In genomic region chr10:47366731-47367460, GRCh38 we compare ENCODE assay signal across 21 cellular contexts. TPM values are rescaled to one million over a fixed set of nuclear protein-coding genes. Genes with fewer than 3 reads are reported as not detected.
"Had no signal": no experiment of that assay in that cellular context is flagged by ENCODE, and none has a peak within 500 bp of the region (broad histone marks: within the 10 kb centered on the region; RNA-seq: fewer than 3 reads in every experiment).

No MANE protein-coding gene starts in this region.

- H3K27ac Mint-ChIP-seq: activated CD4-positive, alpha-beta T cell treated with anti-CD3 and anti-CD28 coated beads, Interleukin-2, amount 10 ng/mL, durations not matched to agents 7 days and 5 days; activated CD8-positive, alpha-beta T cell treated with anti-CD3 and anti-CD28 coated beads, Interleukin-2, amount 10 ng/mL, durations not matched to agents 7 days and 5 days; activated naive CD4-positive, alpha-beta T cell treated with anti-CD3 and anti-CD28 coated beads for 36 hours; activated naive CD8-positive, alpha-beta T cell treated with anti-CD3 and anti-CD28 coated beads, Interleukin-2, amount 50 U/mL, for 24 hours; natural killer cell; stimulated activated naive CD8-positive, alpha-beta T cell treated with anti-CD3 and anti-CD28 coated beads, Interleukin-15, Interleukin-2, amounts not matched to agents 100 ng/mL and 50 ng/mL, for 24 hours; T-cell had no signal

- H3K27me3 ChIP-seq: brain microvascular endothelial cell, colonic mucosa, foreskin keratinocyte, hepatocyte, neutrophil, upper lobe of left lung had no signal

- H3K9me3 ChIP-seq: colonic mucosa, lower lobe of right lung, neutrophil, upper lobe of left lung had no signal

- H3K27ac ChIP-seq: brain microvascular endothelial cell, colonic mucosa, foreskin keratinocyte, hepatocyte, lower lobe of right lung, neutrophil, parathyroid adenoma, upper lobe of left lung had no signal

- H3K27me3 Mint-ChIP-seq: activated CD4-positive, alpha-beta T cell treated with anti-CD3 and anti-CD28 coated beads, Interleukin-2, amount 10 ng/mL, durations not matched to agents 7 days and 5 days; activated naive CD8-positive, alpha-beta T cell treated with anti-CD3 and anti-CD28 coated beads, Interleukin-2, amount 50 U/mL, for 24 hours; stimulated activated naive CD8-positive, alpha-beta T cell treated with anti-CD3 and anti-CD28 coated beads, Interleukin-15, Interleukin-2, amounts not matched to agents 100 ng/mL and 50 ng/mL, for 24 hours; T-cell had no signal

- H3K4me1 Mint-ChIP-seq: activated naive CD8-positive, alpha-beta T cell treated with anti-CD3 and anti-CD28 coated beads, Interleukin-2, amount 50 U/mL, for 24 hours; natural killer cell; T-cell had no signal

- H3K36me3 Mint-ChIP-seq: natural killer cell, T-cell had no signal

- ATAC-seq: activated CD8-positive, alpha-beta T cell treated with anti-CD3 and anti-CD28 coated beads, Interleukin-2, amount 10 ng/mL, durations not matched to agents 7 days and 5 days; activated naive CD8-positive, alpha-beta T cell treated with anti-CD3 and anti-CD28 coated beads, Interleukin-2, amount 50 U/mL, for 24 hours; foreskin keratinocyte; lower lobe of right lung; natural killer cell; T-cell had no signal

- H3K4me3 ChIP-seq: colonic mucosa, hepatocyte, lower lobe of right lung, upper lobe of left lung had no signal

- H3K4me1 ChIP-seq: colonic mucosa, foreskin keratinocyte, lower lobe of right lung, parathyroid adenoma, upper lobe of left lung had no signal

- H3K36me3 ChIP-seq: brain microvascular endothelial cell, colonic mucosa, lower lobe of right lung, neutrophil, upper lobe of left lung had no signal

- H3K4me3 Mint-ChIP-seq: activated CD4-positive, alpha-beta T cell treated with anti-CD3 and anti-CD28 coated beads, Interleukin-2, amount 10 ng/mL, durations not matched to agents 7 days and 5 days; activated CD8-positive, alpha-beta T cell treated with anti-CD3 and anti-CD28 coated beads, Interleukin-2, amount 10 ng/mL, durations not matched to agents 7 days and 5 days; activated naive CD4-positive, alpha-beta T cell treated with anti-CD3 and anti-CD28 coated beads for 36 hours; activated naive CD8-positive, alpha-beta T cell treated with anti-CD3 and anti-CD28 coated beads, Interleukin-2, amount 50 U/mL, for 24 hours; natural killer cell; stimulated activated naive CD8-positive, alpha-beta T cell treated with anti-CD3 and anti-CD28 coated beads, Interleukin-15, Interleukin-2, amounts not matched to agents 100 ng/mL and 50 ng/mL, for 24 hours; T-cell had no signal

- DNase-seq: activated CD4-positive, alpha-beta T cell treated with anti-CD3 and anti-CD28 coated beads, Interleukin-2, amount 10 ng/mL, durations not matched to agents 7 days and 5 days; activated CD8-positive, alpha-beta T cell treated with anti-CD3 and anti-CD28 coated beads, Interleukin-2, amount 10 ng/mL, durations not matched to agents 7 days and 5 days; activated naive CD4-positive, alpha-beta T cell treated with anti-CD3 and anti-CD28 coated beads for 36 hours; activated naive CD8-positive, alpha-beta T cell treated with anti-CD3 and anti-CD28 coated beads, Interleukin-2, amount 50 U/mL, for 24 hours; brain microvascular endothelial cell; central memory CD4-positive, alpha-beta T cell; colonic mucosa; foreskin keratinocyte; lower lobe of right lung; natural killer cell; retina; T-cell; upper lobe of left lung had no signal

- H3K9me3 Mint-ChIP-seq: activated CD4-positive, alpha-beta T cell treated with anti-CD3 and anti-CD28 coated beads, Interleukin-2, amount 10 ng/mL, durations not matched to agents 7 days and 5 days; activated naive CD4-positive, alpha-beta T cell treated with anti-CD3 and anti-CD28 coated beads for 36 hours; activated naive CD8-positive, alpha-beta T cell treated with anti-CD3 and anti-CD28 coated beads, Interleukin-2, amount 50 U/mL, for 24 hours; natural killer cell; stimulated activated naive CD8-positive, alpha-beta T cell treated with anti-CD3 and anti-CD28 coated beads, Interleukin-15, Interleukin-2, amounts not matched to agents 100 ng/mL and 50 ng/mL, for 24 hours; T-cell had no signal

RNA-seq across cellular contexts. Expression of gene ZNF488, which starts 17.2 kb away (rescaled TPM):
- total RNA-seq: activated CD8-positive, alpha-beta T cell treated with anti-CD3 and anti-CD28 coated beads, Interleukin-2, amount 10 ng/mL, durations not matched to agents 7 days and 5 days; fibroblast of lung; natural killer cell; T-cell had no signal

RNA-seq across cellular contexts. Expression of gene RBP3, which starts 18.7 kb away (rescaled TPM):
- total RNA-seq: activated CD4-positive, alpha-beta T cell treated with anti-CD3 and anti-CD28 coated beads, Interleukin-2, amount 10 ng/mL, durations not matched to agents 7 days and 5 days; activated CD8-positive, alpha-beta T cell treated with anti-CD3 and anti-CD28 coated beads, Interleukin-2, amount 10 ng/mL, durations not matched to agents 7 days and 5 days; activated naive CD4-positive, alpha-beta T cell treated with anti-CD3 and anti-CD28 coated beads for 36 hours; aorta; colonic mucosa; epithelial cell of proximal tubule; fibroblast of lung; foreskin keratinocyte; lower lobe of right lung; natural killer cell; T-cell; temporal lobe; upper lobe of left lung had no signal

RNA-seq across cellular contexts. Expression of gene GDF2, which starts 44.6 kb away (rescaled TPM):
- total RNA-seq: activated CD4-positive, alpha-beta T cell treated with anti-CD3 and anti-CD28 coated beads, Interleukin-2, amount 10 ng/mL, durations not matched to agents 7 days and 5 days; activated CD8-positive, alpha-beta T cell treated with anti-CD3 and anti-CD28 coated beads, Interleukin-2, amount 10 ng/mL, durations not matched to agents 7 days and 5 days; activated naive CD4-positive, alpha-beta T cell treated with anti-CD3 and anti-CD28 coated beads for 36 hours; aorta; colonic mucosa; epithelial cell of proximal tubule; fibroblast of lung; foreskin keratinocyte; hepatocyte; lower lobe of right lung; natural killer cell; T-cell; temporal lobe; upper lobe of left lung had no signal
